In the genomic region with DNA sequence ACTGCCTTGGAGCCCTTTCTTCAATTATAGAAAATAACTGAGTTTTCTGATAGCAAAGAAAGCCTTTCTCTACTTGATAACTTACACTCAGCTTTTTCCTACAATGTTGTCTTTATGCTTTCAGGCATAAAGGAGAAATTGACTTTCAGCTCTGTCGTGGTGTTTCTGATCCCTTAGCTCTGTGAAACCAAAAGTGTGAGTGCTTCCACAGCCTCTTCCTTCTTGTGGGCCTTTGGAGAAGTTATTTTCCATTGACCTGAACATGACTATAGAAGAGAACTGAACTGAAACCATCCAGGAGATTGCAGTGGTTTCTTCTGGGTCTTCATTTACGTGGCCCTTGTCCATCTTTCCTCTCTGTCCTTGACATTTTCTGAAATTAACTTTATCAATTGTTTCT, we compare ENCODE assay signal across 29 cellular contexts. TPM values are rescaled to one million over a fixed set of nuclear protein-coding genes. Genes with fewer than 3 reads are reported as not detected.
A peak's percentile ranks its signal among the peaks of the same experiment; 100 is the strongest.
DNase-seq lines count a peak whose midpoint lies in the region; ATAC-seq and TF ChIP-seq lines count a peak whose summit lies in the region.
"Had no signal": no experiment of that assay in that cellular context is flagged by ENCODE, and none has a peak within 500 bp of the region (broad histone marks: within the 10 kb centered on the region; RNA-seq: fewer than 3 reads in every experiment).

No MANE protein-coding gene starts in this region.

- peak overlapping the region; percentile 81 for H3K27ac Mint-ChIP-seq in dendritic cell treated with granulocyte-macrophage colony-stimulating factor and Interleukin-4, amounts not matched to agents 40 ng/mL and 50 ng/mL, for 4 days
- H3K27ac Mint-ChIP-seq: activated CD8-positive, alpha-beta memory T cell treated with anti-CD3 and anti-CD28 coated beads, Interleukin-2, amount 10 ng/mL, durations not matched to agents 7 days and 5 days; activated naive CD4-positive, alpha-beta T cell treated with anti-CD3 and anti-CD28 coated beads for 36 hours had no signal

- no peaks in the 10 kb centered on the region for H3K27me3 ChIP-seq in upper lobe of right lung
- H3K27me3 ChIP-seq: adrenal gland, body of pancreas, heart right ventricle had no signal

- H3K4me1 Mint-ChIP-seq in dendritic cell treated with granulocyte-macrophage colony-stimulating factor and Interleukin-4, amounts not matched to agents 40 ng/mL and 50 ng/mL, for 4 days (ENCODE audit: low read depth), result peaks cover 75% of the 10 kb centered on the region

- no peak overlapping the region for H3K27ac ChIP-seq in upper lobe of right lung
- H3K27ac ChIP-seq: C4-2B, HL-60, WERI-Rb-1 had no signal

- TF ChIP-seq CTCF in upper lobe of right lung (IDR thresholded peaks at IDR 0.05), result no peak

- H3K4me3 ChIP-seq in upper lobe of right lung, result no peak overlapping the region
- H3K4me3 ChIP-seq: adrenal gland, body of pancreas, heart right ventricle had no signal

- H3K9me3 Mint-ChIP-seq in dendritic cell treated with granulocyte-macrophage colony-stimulating factor and Interleukin-4, amounts not matched to agents 40 ng/mL and 50 ng/mL, for 4 days, result no peaks in the 10 kb centered on the region
- H3K9me3 Mint-ChIP-seq: activated naive CD4-positive, alpha-beta T cell treated with anti-CD3 and anti-CD28 coated beads for 36 hours had no signal

- ATAC-seq in upper lobe of right lung (peak; percentile 34), HG03354 (IDR thresholded peaks at IDR 0.05; ENCODE audit: poor library complexity, severe bottlenecking, unreplicated experiment) (no peak), HG03139 (IDR thresholded peaks at IDR 0.05; ENCODE audit: unreplicated experiment) (no peak)
- ATAC-seq: activated CD8-positive, alpha-beta memory T cell treated with anti-CD3 and anti-CD28 coated beads, Interleukin-2, amount 10 ng/mL, durations not matched to agents 7 days and 5 days; body of pancreas; esophagus mucosa; left colon; naive thymus-derived CD4-positive, alpha-beta T cell had no signal

- no peak overlapping the region for H3K4me3 Mint-ChIP-seq in dendritic cell treated with granulocyte-macrophage colony-stimulating factor and Interleukin-4, amounts not matched to agents 40 ng/mL and 50 ng/mL, for 4 days
- H3K4me3 Mint-ChIP-seq: activated CD8-positive, alpha-beta memory T cell treated with anti-CD3 and anti-CD28 coated beads, Interleukin-2, amount 10 ng/mL, durations not matched to agents 7 days and 5 days; activated naive CD4-positive, alpha-beta T cell treated with anti-CD3 and anti-CD28 coated beads for 36 hours; naive thymus-derived CD4-positive, alpha-beta T cell had no signal

- peaks cover 15% of the 10 kb centered on the region for H3K4me1 ChIP-seq in upper lobe of right lung

- no peaks in the 10 kb centered on the region for H3K36me3 ChIP-seq in upper lobe of right lung
- H3K36me3 ChIP-seq: adrenal gland, WERI-Rb-1 had no signal

- no peaks in the 10 kb centered on the region for H3K9me3 ChIP-seq in upper lobe of right lung
- H3K9me3 ChIP-seq: adrenal gland, body of pancreas, heart right ventricle had no signal

- no peaks in the 10 kb centered on the region for H3K27me3 Mint-ChIP-seq in dendritic cell treated with granulocyte-macrophage colony-stimulating factor and Interleukin-4, amounts not matched to agents 40 ng/mL and 50 ng/mL, for 4 days
- H3K27me3 Mint-ChIP-seq: naive thymus-derived CD4-positive, alpha-beta T cell had no signal

- peaks cover 67% of the 10 kb centered on the region for H3K36me3 Mint-ChIP-seq in dendritic cell treated with granulocyte-macrophage colony-stimulating factor and Interleukin-4, amounts not matched to agents 40 ng/mL and 50 ng/mL, for 4 days (ENCODE audit: low read depth)
- H3K36me3 Mint-ChIP-seq: activated CD8-positive, alpha-beta memory T cell treated with anti-CD3 and anti-CD28 coated beads, Interleukin-2, amount 10 ng/mL, durations not matched to agents 7 days and 5 days had no signal

- intact Hi-C loops in dendritic cell treated with granulocyte-macrophage colony-stimulating factor and Interleukin-4, amounts not matched to agents 40 ng/mL and 50 ng/mL, for 4 days (cut with micrococcal nuclease), result no loop called here
- intact Hi-C loops in upper lobe of right lung (cut with DNase I), result no loop called here

- DNase-seq in MV-4-11 (lab: John Stamatoyannopoulos, UW), result peak; percentile 86
- peak; percentile 21 for DNase-seq in midbrain (lab: John Stamatoyannopoulos, UW)
- DNase-seq in upper lobe of right lung, result no peak
- no peak for DNase-seq in iPS-NIHi11 (ENCODE audit: low spot score)
- DNase-seq: activated CD4-positive, alpha-beta T cell treated with anti-CD3 and anti-CD28 coated beads, Interleukin-2, amount 50 U/mL, for 1 hour; activated CD8-positive, alpha-beta memory T cell treated with anti-CD3 and anti-CD28 coated beads, Interleukin-2, amount 10 ng/mL, durations not matched to agents 7 days and 5 days; activated naive CD4-positive, alpha-beta T cell treated with anti-CD3 and anti-CD28 coated beads for 36 hours; adrenal gland; body of pancreas; foreskin fibroblast; heart right ventricle; Karpas-422; left colon; naive thymus-derived CD4-positive, alpha-beta T cell; NCI-H1048; NCI-H1694; NCI-H510A; occipital lobe; Right ventricle myocardium superior; WERI-Rb-1 had no signal

RNA-seq across cellular contexts. Expression of a gene that starts 59.5 kb away (rescaled TPM):
- not detected for total RNA-seq in upper lobe of right lung
- total RNA-seq: activated CD8-positive, alpha-beta memory T cell treated with anti-CD3 and anti-CD28 coated beads, Interleukin-2, amount 10 ng/mL, durations not matched to agents 7 days and 5 days; activated naive CD4-positive, alpha-beta T cell treated with anti-CD3 and anti-CD28 coated beads for 36 hours; adrenal gland; body of pancreas; esophagus mucosa; heart right ventricle; mesenteric fat pad; naive thymus-derived CD4-positive, alpha-beta T cell; Right ventricle myocardium superior; skeletal muscle tissue; T-helper 2 cell treated with Interferon-gamma antibody and Interleukin-4, amounts not matched to agents 100 ng/mL and 5 ng/mL, for 36 hours had no signal

Comparison
In these comparisons a context has a peak if more than half of its experiments do, and no peak if none do; other contexts are left out.
1. DNase-seq: peak in MV-4-11 (single experiment) and midbrain (single experiment); none in upper lobe of right lung (single experiment) and iPS-NIHi11 (single experiment).